ENCODE assay signal across 32 cellular contexts in the genomic region with DNA sequence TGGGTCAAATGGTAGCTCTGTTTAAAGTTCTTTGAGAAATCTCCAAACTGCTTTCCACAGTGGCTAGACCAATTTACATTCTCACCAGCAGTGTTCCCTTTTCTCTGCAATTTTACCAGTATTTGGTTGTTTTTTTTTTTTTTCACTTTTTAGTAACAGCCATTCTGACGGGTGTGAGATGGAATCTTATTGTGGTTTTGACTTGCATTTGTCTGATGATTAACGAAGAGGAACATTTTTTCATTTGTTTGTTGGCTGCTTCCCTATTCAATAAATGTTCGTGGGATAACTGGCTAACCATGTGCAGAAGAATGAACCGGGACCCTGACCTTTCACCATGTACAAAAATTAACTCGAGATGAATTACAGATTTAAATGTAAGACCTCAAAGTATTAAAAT. TPM values are rescaled to one million over a fixed set of nuclear protein-coding genes. Genes with fewer than 3 reads are reported as not detected.
"Had no signal": no experiment of that assay in that cellular context is flagged by ENCODE, and none has a peak within 500 bp of the region (broad histone marks: within the 10 kb centered on the region; RNA-seq: fewer than 3 reads in every experiment).

No MANE protein-coding gene starts in this region.

- H3K4me1 ChIP-seq: neural progenitor cell, transverse colon, vagina had no signal

- H3K4me2 ChIP-seq: neural progenitor cell had no signal

- H3K9ac ChIP-seq: neural progenitor cell had no signal

- H3K9me3 ChIP-seq: left lung, stomach, transverse colon, vagina had no signal

- H3K36me3 Mint-ChIP-seq: activated naive CD4-positive, alpha-beta T cell treated with anti-CD3 and anti-CD28 coated beads, Interleukin-2, amount 50 U/mL, for 24 hours; brain; immature natural killer cell; naive thymus-derived CD8-positive, alpha-beta T cell; neural progenitor cell; stimulated activated memory B cell treated with anti-CD40 and anti-IgM and Interleukin-4, amounts not matched to agents 10 μg/mL and 1 μg/mL and 100 μg/mL, for 72 hours had no signal

- ATAC-seq: left lung; naive thymus-derived CD8-positive, alpha-beta T cell; sciatic nerve; stimulated activated memory B cell treated with anti-CD40 and anti-IgM and Interleukin-4, amounts not matched to agents 10 μg/mL and 1 μg/mL and 100 μg/mL, for 72 hours had no signal

- H2AFZ ChIP-seq: neural progenitor cell had no signal

- H3K27ac ChIP-seq: left lung, neural progenitor cell, stomach, transverse colon, vagina had no signal

- H3K27me3 ChIP-seq: neural progenitor cell, vagina had no signal

- DNase-seq: activated CD4-positive, alpha-beta memory T cell treated with anti-CD3 and anti-CD28 coated beads, Interleukin-2, amount 10 ng/mL, durations not matched to agents 7 days and 5 days; activated CD4-positive, alpha-beta T cell treated with anti-CD3 and anti-CD28 coated beads for 48 hours; activated gamma-delta T cell treated with Interleukin-2 at 50 U/mL for 16 hours; activated T-cell treated with anti-CD3 and anti-CD28 coated beads, Interleukin-2, amount 50 U/mL, for 1 hour; aorta; caudate nucleus; effector CD4-positive, alpha-beta T cell; erythroblast; foreskin fibroblast; immature natural killer cell; left lung; naive thymus-derived CD8-positive, alpha-beta T cell; posterior cingulate gyrus; small intestine; stimulated activated CD4-positive, alpha-beta T cell treated with anti-CD3 and anti-CD28 coated beads, Interleukin-15, amount 100 ng/mL, for 24 hours; stomach; T1000; transverse colon had no signal

- H3K9me3 Mint-ChIP-seq: activated CD4-positive, alpha-beta memory T cell treated with anti-CD3 and anti-CD28 coated beads, Interleukin-2, amount 10 ng/mL, durations not matched to agents 7 days and 5 days; activated naive CD4-positive, alpha-beta T cell treated with anti-CD3 and anti-CD28 coated beads, Interleukin-2, amount 50 U/mL, for 24 hours; dendritic cell treated with granulocyte-macrophage colony-stimulating factor and Interleukin-4, amounts not matched to agents 40 ng/mL and 50 ng/mL, for 4 days; immature natural killer cell; naive thymus-derived CD8-positive, alpha-beta T cell; stimulated activated memory B cell treated with anti-CD40 and anti-IgM and Interleukin-4, amounts not matched to agents 10 μg/mL and 1 μg/mL and 100 μg/mL, for 72 hours had no signal

- H3K4me3 ChIP-seq: left lung, lung, neural progenitor cell, stomach, transverse colon, vagina had no signal

- H3K27ac Mint-ChIP-seq: activated CD4-positive, alpha-beta memory T cell treated with anti-CD3 and anti-CD28 coated beads, Interleukin-2, amount 10 ng/mL, durations not matched to agents 7 days and 5 days; activated naive CD4-positive, alpha-beta T cell treated with anti-CD3 and anti-CD28 coated beads, Interleukin-2, amount 50 U/mL, for 24 hours; brain; dendritic cell treated with granulocyte-macrophage colony-stimulating factor and Interleukin-4, amounts not matched to agents 40 ng/mL and 50 ng/mL, for 4 days; immature natural killer cell; neural progenitor cell; stimulated activated memory B cell treated with anti-CD40 and anti-IgM and Interleukin-4, amounts not matched to agents 10 μg/mL and 1 μg/mL and 100 μg/mL, for 72 hours had no signal

- H3K36me3 ChIP-seq: left lung, neural progenitor cell, stomach, transverse colon, vagina had no signal

- FAIRE-seq: endometrium, small intestine had no signal

RNA-seq across cellular contexts. Expression of gene CYP4F2, which starts 31.2 kb away (rescaled TPM):
- total RNA-seq: activated CD4-positive, alpha-beta memory T cell treated with anti-CD3 and anti-CD28 coated beads, Interleukin-2, amount 10 ng/mL, durations not matched to agents 7 days and 5 days; aorta; fibroblast of lung; kidney epithelial cell; left lung; naive thymus-derived CD8-positive, alpha-beta T cell; omental fat pad; sciatic nerve; temporal lobe had no signal
- polyA plus RNA-seq: fibroblast of lung; immature natural killer cell; lung; naive thymus-derived CD8-positive, alpha-beta T cell had no signal

RNA-seq across cellular contexts. Expression of gene OR10H1, which starts 51.2 kb away (rescaled TPM):
- total RNA-seq: activated CD4-positive, alpha-beta memory T cell treated with anti-CD3 and anti-CD28 coated beads, Interleukin-2, amount 10 ng/mL, durations not matched to agents 7 days and 5 days; fibroblast of lung; kidney epithelial cell; lung; naive thymus-derived CD8-positive, alpha-beta T cell; omental fat pad; sciatic nerve; stomach; temporal lobe; transverse colon; vagina had no signal
- polyA plus RNA-seq: adipose tissue; aorta; fibroblast of lung; immature natural killer cell; lung; naive thymus-derived CD8-positive, alpha-beta T cell; small intestine; stomach had no signal
